In genomic region chr9:123416171-123416570, GRCh38 we compare ENCODE assay signal across 23 cellular contexts.
DNase-seq lines count a peak whose midpoint lies in the region; ATAC-seq and TF ChIP-seq lines count a peak whose summit lies in the region.
"Had no signal": no experiment of that assay in that cellular context is flagged by ENCODE, and none has a peak within 500 bp of the region (broad histone marks: within the 10 kb centered on the region; RNA-seq: fewer than 3 reads in every experiment).

No MANE protein-coding gene starts in this region.

- no peak overlapping the region for H2AFZ ChIP-seq in neuronal stem cell (ENCODE audit: low read length)

- no peak overlapping the region for H2AK5ac ChIP-seq in neuronal stem cell (ENCODE audit: low read depth, low read length)

- no peak overlapping the region for H3K9ac ChIP-seq in neuronal stem cell (ENCODE audit: low read depth, low read length, poor library complexity)

- peaks cover 3% of the 10 kb centered on the region for H3K9me3 Mint-ChIP-seq in glutamatergic neuron (ENCODE audit: unreplicated experiment)
- H3K9me3 Mint-ChIP-seq: CD14-positive monocyte had no signal

- intact Hi-C loops in upper lobe of right lung (cut with DNase I): no loop called here

- no peak overlapping the region for H4K91ac ChIP-seq in neuronal stem cell (ENCODE audit: low read depth, low read length, poor library complexity)

- H3K4ac ChIP-seq in neuronal stem cell (ENCODE audit: low read length): no peak overlapping the region

- H3K4me1 ChIP-seq in neuronal stem cell (ENCODE audit: control insufficient read depth in 2 of 2, insufficient read depth in 1 of 2, low read depth in 1 of 2, low read length in 2 of 2) (peaks cover 24 to 34% of the 10 kb centered on the region in 2 donors), upper lobe of right lung (no peaks in the 10 kb centered on the region)
- H3K4me1 ChIP-seq: BE2C, SJSA1 had no signal

- H3K9me3 ChIP-seq in neuronal stem cell (replicated peaks in 1 of 2; ENCODE audit: control insufficient read depth in 2 of 2, insufficient read depth in 1 of 2, low read depth in 1 of 2, low read length in 2 of 2) (no peaks in the 10 kb centered on the region), upper lobe of right lung (no peaks in the 10 kb centered on the region)
- H3K9me3 ChIP-seq: BE2C, SJSA1 had no signal

- H3K27me3 ChIP-seq in neuronal stem cell (ENCODE audit: control insufficient read depth in 3 of 3, insufficient read depth in 3 of 3, low read depth in 1 of 3, low read length in 3 of 3): no peaks in the 10 kb centered on the region
- H3K27me3 ChIP-seq in upper lobe of right lung: no peaks in the 10 kb centered on the region
- H3K27me3 ChIP-seq: BE2C, SJSA1 had no signal

- H3K4me3 Mint-ChIP-seq in glutamatergic neuron (ENCODE audit: unreplicated experiment): no peak overlapping the region
- H3K4me3 Mint-ChIP-seq: CD14-positive monocyte had no signal

- no CpG with 5 or more reads among the region's 8 CpGs for WGBS in neuronal stem cell (ENCODE audit: extremely low coverage in 2 of 2, insufficient read length in 2 of 2, insufficient replicate concordance in 1 of 2), 2 donors

- H3K27ac Mint-ChIP-seq in glutamatergic neuron (ENCODE audit: unreplicated experiment): peak overlapping the region; percentile 48

- no peaks in the 10 kb centered on the region for H3K79me1 ChIP-seq in neuronal stem cell (ENCODE audit: low read depth, low read length)

- no peak overlapping the region for H2BK15ac ChIP-seq in neuronal stem cell (ENCODE audit: low read length)

- H3K4me2 ChIP-seq in neuronal stem cell (ENCODE audit: insufficient read depth, low read length, poor library complexity, severe bottlenecking): no peak overlapping the region

- no peak overlapping the region for H2BK5ac ChIP-seq in neuronal stem cell (ENCODE audit: low read length)

- peaks cover 5% of the 10 kb centered on the region for H3K36me3 Mint-ChIP-seq in glutamatergic neuron (ENCODE audit: unreplicated experiment)

- H3K4me3 ChIP-seq in neuronal stem cell (ENCODE audit: low read length in 2 of 2) (no peak overlapping the region), upper lobe of right lung (no peak overlapping the region)
- H3K4me3 ChIP-seq: SJSA1 had no signal

- H3K4me1 Mint-ChIP-seq in glutamatergic neuron (ENCODE audit: low read depth, unreplicated experiment): peaks cover 31% of the 10 kb centered on the region
- H3K4me1 Mint-ChIP-seq: CD14-positive monocyte had no signal

- peaks cover 13% of the 10 kb centered on the region for H3K27me3 Mint-ChIP-seq in glutamatergic neuron (ENCODE audit: unreplicated experiment)

- TF ChIP-seq CTCF in glutamatergic neuron (IDR thresholded peaks at IDR 0.05; ENCODE audit: partially characterized antibody, unreplicated experiment) (no peak), upper lobe of right lung (IDR thresholded peaks at IDR 0.05) (no peak)

- no peak overlapping the region for H3K27ac ChIP-seq in neuronal stem cell (replicated peaks; ENCODE audit: low read length)
- H3K27ac ChIP-seq in upper lobe of right lung: no peak overlapping the region
- H3K27ac ChIP-seq: 22Rv1, SJSA1 had no signal

- H3K36me3 ChIP-seq in neuronal stem cell (replicated peaks in 1 of 2; ENCODE audit: control insufficient read depth in 2 of 2, insufficient read depth in 2 of 2, low read length in 2 of 2) (peaks cover 0 to 2% of the 10 kb centered on the region in 2 donors), upper lobe of right lung (no peaks in the 10 kb centered on the region)
- H3K36me3 ChIP-seq: BE2C, SJSA1 had no signal

- no peak overlapping the region for H2BK12ac ChIP-seq in neuronal stem cell (ENCODE audit: low read length)

- H4K8ac ChIP-seq in neuronal stem cell (ENCODE audit: low read depth, low read length): no peak overlapping the region

- peak overlapping the region; percentile 46 for H3K18ac ChIP-seq in neuronal stem cell (ENCODE audit: low read length)

- no peak overlapping the region for H3K23ac ChIP-seq in neuronal stem cell (ENCODE audit: low read depth, low read length, poor library complexity)

- DNase-seq in NCI-H524 (lab: John Stamatoyannopoulos, UW) (peak; percentile 14 to 58), NCI-H524 treated with DMSO at 0.1 percent for 48 hours (lab: John Stamatoyannopoulos, UW) (no peak), glutamatergic neuron (peak; percentile 4), neuronal stem cell (ENCODE audit: low spot score) (no peak), upper lobe of right lung (peak; percentile 29), DMS114 treated with DMSO at 0.1 percent for 48 hours (lab: John Stamatoyannopoulos, UW; ENCODE audit: unreplicated experiment) (no peak), NCI-H1048 (lab: John Stamatoyannopoulos, UW) (no peak)
- DNase-seq: ACHN, BE2C, H7, Karpas-422, NCI-H1092 treated with DMSO at 0.1 percent for 48 hours, NCI-H1436, NCI-H187 treated with DMSO at 0.1 percent for 48 hours, NCI-H345, NCI-H510A treated with DMSO at 0.1 percent for 48 hours, NCI-H774, PC-3 had no signal

- no peak overlapping the region for H2BK120ac ChIP-seq in neuronal stem cell (ENCODE audit: low read depth, low read length)

- peak overlapping the region; percentile 44 for H3K14ac ChIP-seq in neuronal stem cell (ENCODE audit: low read length)

- ATAC-seq in upper lobe of right lung (no peak), GM19467 (IDR thresholded peaks at IDR 0.05; ENCODE audit: unreplicated experiment) (no peak)
- ATAC-seq: PC-3, Right ventricle myocardium inferior had no signal

Comparison
In these comparisons a context has a peak if more than half of its experiments do, and no peak if none do; other contexts are left out.
1. DNase-seq: peak in NCI-H524 (2 of 2), glutamatergic neuron (single experiment) and upper lobe of right lung (single experiment); none in NCI-H524 treated with DMSO at 0.1 percent for 48 hours (single experiment), neuronal stem cell (single experiment), DMS114 treated with DMSO at 0.1 percent for 48 hours (single experiment) and NCI-H1048 (single experiment).